ENCODE assay signal across 22 cellular contexts in genomic region chr1:109564189-109564878, GRCh38. TPM values are rescaled to one million over a fixed set of nuclear protein-coding genes. Genes with fewer than 3 reads are reported as not detected.
DNase-seq lines count a peak whose midpoint lies in the region; ATAC-seq, FAIRE-seq and TF ChIP-seq lines count a peak whose summit lies in the region.
"Had no signal": no experiment of that assay in that cellular context is flagged by ENCODE, and none has a peak within 500 bp of the region (broad histone marks: within the 10 kb centered on the region; RNA-seq: fewer than 3 reads in every experiment).

No MANE protein-coding gene starts in this region.

- peak overlapping the region; percentile 36 for H3K4ac ChIP-seq in H1 (replicated peaks; ENCODE audit: insufficient read length, low read depth, low read length)

- peak overlapping the region; percentile 16 for H2BK120ac ChIP-seq in H1 (replicated peaks; ENCODE audit: low read depth, low read length)

- peak overlapping the region; percentile 63; the same call in 1 of the 2 replicates for H2BK20ac ChIP-seq in H1 (ENCODE audit: low read length)

- peak overlapping the region; percentile 97 for H2BK12ac ChIP-seq in H1 (ENCODE audit: low read depth, low read length)

- POLR2A ChIA-PET in A549 (lab: Yijun Ruan, JAX): interaction anchor here (0.7 kb wide), 1 partner anchor 43 kb away, joined by 4 read pairs; no protein-coding TSS in a partner anchor
- POLR2A ChIA-PET in H1 (lab: Charles Lee; ENCODE audit: partially characterized antibody): interaction anchor here (0.7 to 1.9 kb wide), 5 partner anchors 14 to 56 kb away, joined by 3 to 7 read pairs (median 5); partner anchors contain the start of gene GNAI3

- DNase-seq in A549 (ENCODE audit: low read depth in 1 of 2, low spot score in 1 of 2) (no peak), H1 (ENCODE audit: low read depth in 1 of 2, low spot score in 2 of 2) (no peak), myocyte (ENCODE audit: low read depth) (peak; percentile 22), NCI-H446 treated with DMSO at 0.1 percent for 48 hours (lab: John Stamatoyannopoulos, UW) (no peak), NCI-H146 treated with DMSO at 0.1 percent for 48 hours (lab: John Stamatoyannopoulos, UW; ENCODE audit: unreplicated experiment) (no peak), ureter (ENCODE audit: low spot score) (no peak), NCI-H187 (lab: John Stamatoyannopoulos, UW) (no peak)
- DNase-seq: CD4-positive, alpha-beta T cell; dermis blood vessel endothelial cell; DND-41; NCI-H187 treated with DMSO at 0.1 percent for 48 hours; NCI-H446; stimulated activated CD4-positive, alpha-beta T cell treated with anti-CD3 and anti-CD28 coated beads, Interleukin-15, amount 100 ng/mL, for 24 hours; stimulated activated naive CD8-positive, alpha-beta T cell treated with anti-CD3 and anti-CD28 coated beads, Interleukin-15, Interleukin-2, amounts not matched to agents 100 U/mL and 50 U/mL, for 24 hours; upper lobe of left lung; WERI-Rb-1 had no signal

- H3K79me1 ChIP-seq in H1 (ENCODE audit: low read depth, low read length): no peaks in the 10 kb centered on the region; the same call in 1 of the 2 replicates

- FAIRE-seq in A549 (lab: Jason Lieb, UNC) (no peak), H1 (lab: Jason Lieb, UNC) (no peak)

- H3K56ac ChIP-seq in H1 (replicated peaks; ENCODE audit: insufficient read length, low read depth, low read length): no peak overlapping the region

- H2BK5ac ChIP-seq in H1 (ENCODE audit: low read depth, low read length): peak overlapping the region; percentile 96

- TF ChIP-seq POLR2A in A549 (IDR thresholded peaks at IDR 0.05; ENCODE audit: low read length): no peak
- TF ChIP-seq POLR2A in H1 (IDR thresholded peaks at IDR 0.05; ENCODE audit: control extremely low read depth in 1 of 2, low read depth in 2 of 2, low read length in 2 of 2): peak in 1 of 2 experiments; percentile 36; a peak in 1 of 3 replicates

- H3K4me3 ChIP-seq in A549: no peak overlapping the region
- peak overlapping the region; percentile 42 for H3K4me3 ChIP-seq in HUES48 (ENCODE audit: low read depth, low read length)
- peak overlapping the region in 3 of 4 experiments; percentile 2 to 30 (median 6); a peak in 3 of 8 replicates for H3K4me3 ChIP-seq in H1 (ENCODE audit: extremely low read depth in 1 of 4, insufficient read depth in 2 of 4, low read depth in 3 of 4, low read length in 4 of 4)
- H3K4me3 ChIP-seq: gastroesophageal sphincter, upper lobe of left lung had no signal

- TF ChIP-seq EP300 in A549 (IDR thresholded peaks at IDR 0.05): no peak
- TF ChIP-seq EP300 in H1 (IDR thresholded peaks at IDR 0.05; ENCODE audit: borderline replicate concordance in 1 of 2, low read depth in 2 of 2, low read length in 2 of 2): no peak

- H3K4me2 ChIP-seq in A549 (peak overlapping the region; percentile 37; the same call in 2 of the 3 replicates), H1 (ENCODE audit: insufficient read depth in 1 of 2, low read depth in 2 of 2, low read length in 2 of 2) (peak overlapping the region; percentile 49 to 89)

- H3K9ac ChIP-seq in HUES48 (ENCODE audit: low read depth, low read length) (peak overlapping the region; percentile 42), H1 (replicated peaks in 1 of 4; ENCODE audit: extremely low read depth in 1 of 4, low read depth in 3 of 4, low read length in 3 of 4) (peak overlapping the region in 2 of 4 experiments; percentile 26 to 63; a peak in 3 of 7 replicates)

- peaks cover 0 to 2% of the 10 kb centered on the region in 2 experiments for H4K20me1 ChIP-seq in H1 (replicated peaks in 1 of 2; ENCODE audit: control insufficient read depth in 1 of 2, insufficient read depth in 2 of 2, low read length in 2 of 2)

- no peaks in the 10 kb centered on the region for H3K27me3 ChIP-seq in HUES48 (ENCODE audit: control insufficient read depth, insufficient read depth, low read length)
- H3K27me3 ChIP-seq in H1 (replicated peaks in 1 of 4; ENCODE audit: control insufficient read depth in 3 of 4, extremely low read depth in 1 of 4, insufficient read depth in 3 of 4, low read length in 3 of 4): no peaks in the 10 kb centered on the region
- H3K27me3 ChIP-seq: gastroesophageal sphincter, upper lobe of left lung had no signal

- peaks cover 10 to 97% of the 10 kb centered on the region in 2 experiments; a peak in 3 of 4 replicates for H3K79me2 ChIP-seq in H1 (ENCODE audit: control insufficient read depth in 1 of 2, insufficient read depth in 2 of 2, low read length in 2 of 2)

- H4K8ac ChIP-seq in H1 (ENCODE audit: extremely low read depth, insufficient read depth, low read length): no peak overlapping the region

- H3K23ac ChIP-seq in H1 (ENCODE audit: insufficient read length): no peak overlapping the region

- H3K4me1 ChIP-seq in A549 (peaks cover 70% of the 10 kb centered on the region), HUES48 (ENCODE audit: control insufficient read depth, insufficient read depth, low read length) (peaks cover 50% of the 10 kb centered on the region), H1 (replicated peaks in 1 of 4; ENCODE audit: control insufficient read depth in 3 of 4, insufficient read depth in 4 of 4, low read length in 3 of 4) (peaks cover 0 to 23% (median 7%) of the 10 kb centered on the region in 4 experiments; a peak in 6 of 7 replicates)

- TF ChIP-seq CTCF in A549 (IDR thresholded peaks at IDR 0.05): no peak
- TF ChIP-seq CTCF in H1 (IDR thresholded peaks at IDR 0.05; ENCODE audit: control extremely low read depth in 1 of 3, insufficient read depth in 1 of 3, low read depth in 1 of 3, low read length in 3 of 3): no peak

- H3K18ac ChIP-seq in H1 (ENCODE audit: extremely low read depth, low read length): peak overlapping the region; percentile 26; the same call in 1 of the 2 replicates

- H3K36me3 ChIP-seq in HUES48 (ENCODE audit: control insufficient read depth, insufficient read depth, low read length): no peaks in the 10 kb centered on the region
- no peaks in the 10 kb centered on the region for H3K36me3 ChIP-seq in H1 (ENCODE audit: control insufficient read depth in 2 of 4, insufficient read depth in 4 of 4, low read length in 3 of 4)
- H3K36me3 ChIP-seq: gastroesophageal sphincter, upper lobe of left lung, WERI-Rb-1 had no signal

- H2BK15ac ChIP-seq in H1 (ENCODE audit: low read length): no peak overlapping the region

- H3K27ac ChIP-seq in A549 (peak overlapping the region in 1 of 2 experiments; percentile 32; a peak in 1 of 6 replicates), HUES48 (ENCODE audit: low read depth, low read length) (peak overlapping the region; percentile 93), H1 (ENCODE audit: low read depth, low read length) (peak overlapping the region; percentile 59)
- H3K27ac ChIP-seq: gastroesophageal sphincter, upper lobe of left lung, WERI-Rb-1 had no signal

- no peak for ATAC-seq in A549
- ATAC-seq: gastroesophageal sphincter; Right ventricle myocardium inferior; stimulated activated naive CD8-positive, alpha-beta T cell treated with anti-CD3 and anti-CD28 coated beads, Interleukin-15, Interleukin-2, amounts not matched to agents 100 U/mL and 50 U/mL, for 24 hours had no signal

- peak overlapping the region; percentile 91 for H4K5ac ChIP-seq in H1 (ENCODE audit: insufficient read length, low read depth, low read length)

- no peaks in the 10 kb centered on the region for H3K23me2 ChIP-seq in H1 (ENCODE audit: low read depth, low read length)

- TF ChIP-seq RAD21 in A549 (conservative IDR thresholded peaks at IDR 0.05 in 1 of 2, IDR thresholded peaks at IDR 0.05 in 1 of 2) (no peak), H1 (IDR thresholded peaks at IDR 0.05 in 1 of 2, conservative IDR thresholded peaks at IDR 0.05 in 1 of 2; ENCODE audit: low read depth in 2 of 2, low read length in 2 of 2) (no peak)

- H3K9me3 ChIP-seq in A549 (no peaks in the 10 kb centered on the region), HUES48 (ENCODE audit: control insufficient read depth, insufficient read depth, low read length) (no peaks in the 10 kb centered on the region), H1 (ENCODE audit: insufficient read depth in 2 of 2, low read depth in 1 of 2, low read length in 1 of 2) (no peaks in the 10 kb centered on the region)
- H3K9me3 ChIP-seq: gastroesophageal sphincter, upper lobe of left lung had no signal

- H4K91ac ChIP-seq in H1 (replicated peaks; ENCODE audit: insufficient read length, low read length): no peak overlapping the region

- CTCF ChIA-PET in A549 (lab: Yijun Ruan, JAX): interaction anchor here (0.7 to 1.7 kb wide), 3 partner anchors 67 to 832 kb away, joined by 3 to 4 read pairs (median 4); partner anchors contain the start of gene AHCYL1
- CTCF ChIA-PET in H1 (lab: Charles Lee; ENCODE audit: partially characterized antibody): interaction anchor here (0.6 to 2.7 kb wide), 11 partner anchors 12 to 1217 kb away, joined by 3 to 12 read pairs (median 4); partner anchors contain the start of gene GNAI3

- peak overlapping the region; percentile 69; the same call in 1 of the 2 replicates for H2AK5ac ChIP-seq in H1 (ENCODE audit: low read depth, low read length)

- WGBS in A549 (ENCODE audit: missing lambda C conversion rate): 83% methylated on average over 7 of the region's 7 CpGs
- WGBS in H1 (ENCODE audit: extremely low coverage in 1 of 2, insufficient coverage in 1 of 2, insufficient read length in 1 of 2, insufficient replicate concordance in 2 of 2, low coverage in 1 of 2, low lambda C conversion rate in 2 of 2, missing lambda C conversion rate in 1 of 2), 2 experiments: 47% methylated on average over 7 of the region's 7 CpGs; no CpG with 5 or more reads in 1 of the 2 experiments

- no peak overlapping the region for H2AFZ ChIP-seq in H1 (ENCODE audit: low read length)

- no peak overlapping the region for H3K14ac ChIP-seq in H1 (ENCODE audit: insufficient read length)

RNA-seq across cellular contexts. Expression of gene GNAI3, which starts 15.9 kb away (rescaled TPM):
- polyA plus RNA-seq in A549 (2011; rRNA removed) (6.1 and 8.7 TPM in 2 replicates), A549 (2017; fragmentation: RNase III; extraction: RNeasy Plus Mini Kit Qiagen cat#74134 plus additional on column Dnase treatment) (5.3 to 5.6 TPM (median 5.6 TPM) in 3 replicates), H1 (2011; rRNA removed) (1.9 and 4.0 TPM in 2 replicates)
- 2.0 TPM in 2 replicates for polyA plus RNA-seq in A549 (2012; cell fraction: cytosol; rRNA removed)
- 0.86 and 1.2 TPM in 2 replicates for polyA plus RNA-seq in A549 (2012; cell fraction: nucleus; rRNA removed)
- polyA minus RNA-seq in A549 (2011; rRNA and poly(A)+ RNA removed): 4.0 and 4.6 TPM in 2 replicates
- 9.2 and 9.8 TPM in 2 replicates for total RNA-seq in H1 (2021; fragmentation: NEBNext Ultra II Directional; extraction: Animal tissue kit (Norgen Biotek cat#: 25700))
- 4.7 TPM for polyA plus RNA-seq in H1 (2011; cell fraction: cytosol; rRNA removed)
- 1.2 TPM for polyA plus RNA-seq in H1 (2011; cell fraction: nucleus; rRNA removed)
- polyA plus RNA-seq in H1 (2012, experiment 1 of 2): 4.7 to 6.9 TPM (median 5.3 TPM) in 4 replicates
- 0.58 TPM for polyA plus RNA-seq in H1 (2012, experiment 2 of 2)
- 3.9 TPM for polyA plus RNA-seq in H1 (2013, experiment 1 of 2)
- polyA plus RNA-seq in H1 (2013, experiment 2 of 2): 4.1 TPM
- 6.3 and 7.4 TPM in 2 replicates for polyA minus RNA-seq in H1 (2011; rRNA and poly(A)+ RNA removed)
- 4.3 TPM for polyA minus RNA-seq in H1 (2011; cell fraction: cytosol; rRNA and poly(A)+ RNA removed)
- 8.0 TPM for polyA minus RNA-seq in H1 (2011; cell fraction: nucleus; rRNA and poly(A)+ RNA removed)
- total RNA-seq in myocyte (6.0 and 6.6 TPM in 2 replicates), ureter (6.6 TPM)
- polyA plus RNA-seq in myocyte (2012): 3.8 TPM

RNA-seq across cellular contexts. Expression of gene GPR61, which starts 24.7 kb away (rescaled TPM):
- polyA plus RNA-seq in A549 (2011; rRNA removed) (0.14 TPM in 1 of 2 replicates, not detected in the other), A549 (2017; fragmentation: RNase III; extraction: RNeasy Plus Mini Kit Qiagen cat#74134 plus additional on column Dnase treatment) (not detected in 3 replicates), H1 (2011; rRNA removed) (0.53 and 0.63 TPM in 2 replicates)
- polyA plus RNA-seq in A549 (2012; cell fraction: cytosol; rRNA removed): not detected in 2 replicates
- polyA plus RNA-seq in A549 (2012; cell fraction: nucleus; rRNA removed): not detected in 2 replicates
- polyA minus RNA-seq in A549 (2011; rRNA and poly(A)+ RNA removed): not detected in 2 replicates
- 0.15 and 0.41 TPM in 2 replicates for total RNA-seq in H1 (2021; fragmentation: NEBNext Ultra II Directional; extraction: Animal tissue kit (Norgen Biotek cat#: 25700))
- 0.40 TPM for polyA plus RNA-seq in H1 (2011; cell fraction: cytosol; rRNA removed)
- 0.90 TPM for polyA plus RNA-seq in H1 (2011; cell fraction: nucleus; rRNA removed)
- polyA plus RNA-seq in H1 (2012, experiment 1 of 2): 0.27 to 0.80 TPM (median 0.35 TPM) in 4 replicates
- polyA plus RNA-seq in H1 (2012, experiment 2 of 2): 0.07 TPM
- polyA plus RNA-seq in H1 (2013, experiment 1 of 2): 0.06 TPM
- 0.18 TPM for polyA plus RNA-seq in H1 (2013, experiment 2 of 2)
- 0.59 and 0.63 TPM in 2 replicates for polyA minus RNA-seq in H1 (2011; rRNA and poly(A)+ RNA removed)
- polyA minus RNA-seq in H1 (2011; cell fraction: cytosol; rRNA and poly(A)+ RNA removed): not detected
- polyA minus RNA-seq in H1 (2011; cell fraction: nucleus; rRNA and poly(A)+ RNA removed): 2.5 TPM
- total RNA-seq in myocyte (0.13 and 0.21 TPM in 2 replicates), ureter (not detected)
- 0.39 TPM for polyA plus RNA-seq in myocyte (2012)
- total RNA-seq: dermis blood vessel endothelial cell, epithelial cell of proximal tubule, gastroesophageal sphincter, Right ventricle myocardium inferior, upper lobe of left lung had no signal

RNA-seq across cellular contexts. Expression of gene AMIGO1, which starts 54.8 kb away (rescaled TPM):
- polyA plus RNA-seq in A549 (2011; rRNA removed) (0.43 and 0.85 TPM in 2 replicates), A549 (2017; fragmentation: RNase III; extraction: RNeasy Plus Mini Kit Qiagen cat#74134 plus additional on column Dnase treatment) (1.1 to 1.3 TPM (median 1.2 TPM) in 3 replicates), H1 (2011; rRNA removed) (1.5 and 2.4 TPM in 2 replicates)
- 0.32 and 0.56 TPM in 2 replicates for polyA plus RNA-seq in A549 (2012; cell fraction: cytosol; rRNA removed)
- 0.36 and 0.37 TPM in 2 replicates for polyA plus RNA-seq in A549 (2012; cell fraction: nucleus; rRNA removed)
- polyA minus RNA-seq in A549 (2011; rRNA and poly(A)+ RNA removed): 0.49 and 1.1 TPM in 2 replicates
- total RNA-seq in H1 (2021; fragmentation: NEBNext Ultra II Directional; extraction: Animal tissue kit (Norgen Biotek cat#: 25700)): 2.4 and 2.7 TPM in 2 replicates
- 1.6 TPM for polyA plus RNA-seq in H1 (2011; cell fraction: cytosol; rRNA removed)
- 1.8 TPM for polyA plus RNA-seq in H1 (2011; cell fraction: nucleus; rRNA removed)
- 1.7 to 2.4 TPM (median 2.2 TPM) in 4 replicates for polyA plus RNA-seq in H1 (2012, experiment 1 of 2)
- 1.6 TPM for polyA plus RNA-seq in H1 (2012, experiment 2 of 2)
- polyA plus RNA-seq in H1 (2013, experiment 1 of 2): 1.8 TPM
- 2.0 TPM for polyA plus RNA-seq in H1 (2013, experiment 2 of 2)
- 2.8 and 3.4 TPM in 2 replicates for polyA minus RNA-seq in H1 (2011; rRNA and poly(A)+ RNA removed)
- 1.5 TPM for polyA minus RNA-seq in H1 (2011; cell fraction: cytosol; rRNA and poly(A)+ RNA removed)
- polyA minus RNA-seq in H1 (2011; cell fraction: nucleus; rRNA and poly(A)+ RNA removed): 2.6 TPM
- total RNA-seq in myocyte (0.37 and 0.42 TPM in 2 replicates), ureter (6.0 TPM)
- 0.73 TPM for polyA plus RNA-seq in myocyte (2012)

RNA-seq across cellular contexts. Expression of gene GNAT2, which starts 55.1 kb away (rescaled TPM):
- polyA plus RNA-seq in A549 (2011; rRNA removed): 0.16 and 0.20 TPM in 2 replicates
- polyA plus RNA-seq in A549 (2012; cell fraction: cytosol; rRNA removed): 0.09 and 0.13 TPM in 2 replicates
- polyA plus RNA-seq in A549 (2012; cell fraction: nucleus; rRNA removed): not detected in 2 replicates
- 0.25 TPM in 1 of 3 replicates, not detected in the others for polyA plus RNA-seq in A549 (2017; fragmentation: RNase III; extraction: RNeasy Plus Mini Kit Qiagen cat#74134 plus additional on column Dnase treatment)
- polyA minus RNA-seq in A549 (2011; rRNA and poly(A)+ RNA removed): 0.29 and 0.74 TPM in 2 replicates
- not detected in 2 replicates for total RNA-seq in H1 (2021; fragmentation: NEBNext Ultra II Directional; extraction: Animal tissue kit (Norgen Biotek cat#: 25700))
- polyA plus RNA-seq in H1 (2011; rRNA removed): 0.05 and 0.14 TPM in 2 replicates
- 0.19 TPM for polyA plus RNA-seq in H1 (2011; cell fraction: cytosol; rRNA removed)
- 0.16 TPM for polyA plus RNA-seq in H1 (2011; cell fraction: nucleus; rRNA removed)
- polyA plus RNA-seq in H1 (2012, experiment 1 of 2): 0.13 to 0.37 TPM in 2 of 4 replicates, not detected in the others
- polyA plus RNA-seq in H1 (2012, experiment 2 of 2): not detected
- 0.12 TPM for polyA plus RNA-seq in H1 (2013, experiment 1 of 2)
- polyA plus RNA-seq in H1 (2013, experiment 2 of 2): 0.06 TPM
- 0.82 TPM in 1 of 2 replicates, not detected in the other for polyA minus RNA-seq in H1 (2011; rRNA and poly(A)+ RNA removed)
- not detected for polyA minus RNA-seq in H1 (2011; cell fraction: cytosol; rRNA and poly(A)+ RNA removed)
- 0.50 TPM for polyA minus RNA-seq in H1 (2011; cell fraction: nucleus; rRNA and poly(A)+ RNA removed)
- 0.13 TPM in 1 of 2 replicates, not detected in the other for total RNA-seq in myocyte
- polyA plus RNA-seq in myocyte (2012): 0.29 TPM
- total RNA-seq in ureter: not detected
- total RNA-seq: CD4-positive, alpha-beta T cell; dermis blood vessel endothelial cell; epithelial cell of proximal tubule; gastroesophageal sphincter; lower leg skin; Right ventricle myocardium inferior; T-helper 1 cell treated with Interleukin-12 subunit alpha and Interleukin-12 subunit beta and Interleukin-4 antibody, amounts not matched to agents 30 ng/mL and 1 ng/mL, for 36 hours had no signal

RNA-seq across cellular contexts. Expression of gene AMPD2, which starts 55.3 kb away (rescaled TPM):
- polyA plus RNA-seq in A549 (2011; rRNA removed) (19.3 and 31.5 TPM in 2 replicates), A549 (2017; fragmentation: RNase III; extraction: RNeasy Plus Mini Kit Qiagen cat#74134 plus additional on column Dnase treatment) (39.4 to 51.7 TPM (median 47.2 TPM) in 3 replicates), H1 (2011; rRNA removed) (37.2 and 52.8 TPM in 2 replicates)
- 29.0 and 34.3 TPM in 2 replicates for polyA plus RNA-seq in A549 (2012; cell fraction: cytosol; rRNA removed)
- 203 and 228 TPM in 2 replicates for polyA plus RNA-seq in A549 (2012; cell fraction: nucleus; rRNA removed)
- polyA minus RNA-seq in A549 (2011; rRNA and poly(A)+ RNA removed): 44.2 and 55.3 TPM in 2 replicates
- total RNA-seq in H1 (2021; fragmentation: NEBNext Ultra II Directional; extraction: Animal tissue kit (Norgen Biotek cat#: 25700)): 67.7 and 69.4 TPM in 2 replicates
- 37.9 TPM for polyA plus RNA-seq in H1 (2011; cell fraction: cytosol; rRNA removed)
- 294 TPM for polyA plus RNA-seq in H1 (2011; cell fraction: nucleus; rRNA removed)
- 48.2 to 52.4 TPM (median 49.0 TPM) in 4 replicates for polyA plus RNA-seq in H1 (2012, experiment 1 of 2)
- polyA plus RNA-seq in H1 (2012, experiment 2 of 2): 39.0 TPM
- polyA plus RNA-seq in H1 (2013, experiment 1 of 2): 28.5 TPM
- 27.0 TPM for polyA plus RNA-seq in H1 (2013, experiment 2 of 2)
- polyA minus RNA-seq in H1 (2011; rRNA and poly(A)+ RNA removed): 47.4 and 58.0 TPM in 2 replicates
- 29.3 TPM for polyA minus RNA-seq in H1 (2011; cell fraction: cytosol; rRNA and poly(A)+ RNA removed)
- 60.7 TPM for polyA minus RNA-seq in H1 (2011; cell fraction: nucleus; rRNA and poly(A)+ RNA removed)
- total RNA-seq in myocyte (54.9 and 60.4 TPM in 2 replicates), ureter (45.8 TPM)
- 74.7 TPM for polyA plus RNA-seq in myocyte (2012)
